9 cellular contexts compared by ENCODE assay signal in the genomic region with DNA sequence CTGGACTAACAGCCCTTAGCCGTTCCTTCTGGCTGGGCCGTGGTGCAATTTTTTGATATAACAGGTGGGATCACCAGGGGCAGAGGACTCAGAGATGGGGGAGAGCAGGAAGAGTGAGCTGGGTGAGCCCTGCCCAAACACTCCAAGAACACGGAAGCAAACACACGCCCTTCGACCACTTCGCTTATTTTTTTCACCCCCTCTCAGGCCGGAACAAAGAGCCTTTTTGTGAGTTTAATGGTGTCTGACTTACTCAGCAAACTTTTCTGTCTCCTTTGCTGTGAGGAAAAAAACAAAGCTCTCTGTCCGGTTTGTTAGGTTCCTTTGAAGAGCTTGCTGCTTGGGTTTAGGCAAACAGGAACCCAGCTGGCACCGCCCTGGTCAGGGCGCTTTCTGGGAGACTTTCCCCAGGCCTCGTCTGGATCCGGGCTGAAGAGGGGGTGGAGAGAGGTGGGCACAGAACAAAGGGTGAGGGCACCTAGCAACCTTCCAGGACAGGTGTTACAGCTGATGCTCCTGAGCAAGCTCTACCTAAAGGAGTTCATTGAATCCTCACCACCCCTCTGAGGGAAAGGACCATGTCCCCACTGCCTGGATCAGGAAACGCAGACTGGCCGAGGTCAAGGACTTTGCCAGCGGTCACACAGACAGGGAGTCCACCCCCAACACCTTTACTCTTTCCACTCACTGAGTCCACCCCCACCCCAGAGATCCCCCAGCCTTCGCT. TPM values are rescaled to one million over a fixed set of nuclear protein-coding genes. Genes with fewer than 3 reads are reported as not detected.
DNase-seq lines count a peak whose midpoint lies in the region; FAIRE-seq and TF ChIP-seq lines count a peak whose summit lies in the region.
"Had no signal": no experiment of that assay in that cellular context is flagged by ENCODE, and none has a peak within 500 bp of the region (broad histone marks: within the 10 kb centered on the region; RNA-seq: fewer than 3 reads in every experiment).

No MANE protein-coding gene starts in this region.

- H3K9ac ChIP-seq in kidney (ENCODE audit: low read length in 2 of 2) = peak overlapping the region in 1 of 2 donors; percentile 28

- no peak for TF ChIP-seq POLR2A in adrenal gland (IDR thresholded peaks at IDR 0.05)
- TF ChIP-seq POLR2A in suprapubic skin (IDR thresholded peaks at IDR 0.05) = no peak

- intact Hi-C loops in adrenal gland (cut with DNase I) = no loop called here
- intact Hi-C loops in kidney (cut with DNase I) = no loop called here
- intact Hi-C loops in activated T-helper 2 cell treated with anti-CD3 and anti-CD28 coated beads, Interferon-gamma antibody, Interleukin-2, Interleukin-4, amounts not matched to agents 10 μg/mL and 5 μg/mL and 100 μg/mL, durations not matched to agents 14 hours and 24 hours and 36 hours (cut with micrococcal nuclease) = loop anchor here (2.0 kb wide), 1 partner anchor 75 kb away; no protein-coding TSS in a partner anchor

- H3K9me3 Mint-ChIP-seq in activated CD4-positive, alpha-beta T cell treated with anti-CD3 and anti-CD28 coated beads, Interleukin-2, amount 10 ng/mL, durations not matched to agents 7 days and 5 days = peaks cover 4% of the 10 kb centered on the region
- peaks cover 5% of the 10 kb centered on the region for H3K9me3 Mint-ChIP-seq in activated T-helper 2 cell treated with anti-CD3 and anti-CD28 coated beads, Interferon-gamma antibody, Interleukin-2, Interleukin-4, amounts not matched to agents 10 μg/mL and 5 μg/mL and 100 μg/mL, durations not matched to agents 14 hours and 24 hours and 36 hours

- H3K4me1 ChIP-seq in adrenal gland (replicated peaks in 1 of 2) (no peaks in the 10 kb centered on the region), kidney (ENCODE audit: control insufficient read depth in 1 of 2, insufficient read depth in 1 of 2, low read depth in 1 of 2, low read length in 2 of 2) (peaks cover 7 to 30% of the 10 kb centered on the region in 2 donors), suprapubic skin (peaks cover 76% of the 10 kb centered on the region)

- DNase-seq in LNCaP clone FGC (ENCODE audit: low read depth) (peak; percentile 72), adrenal gland (no peak), kidney (peak; percentile 86), suprapubic skin (ENCODE audit: low spot score in 2 of 2) (peak; percentile 62 to 81), GM10248 (ENCODE audit: extremely low spot score) (no peak)
- no peak for DNase-seq in activated CD4-positive, alpha-beta T cell treated with anti-CD3 and anti-CD28 coated beads, Interleukin-2, amount 10 ng/mL, durations not matched to agents 7 days and 5 days
- DNase-seq in activated T-helper 2 cell treated with anti-CD3 and anti-CD28 coated beads, Interferon-gamma antibody, Interleukin-2, Interleukin-4, amounts not matched to agents 10 μg/mL and 5 μg/mL and 100 μg/mL, durations not matched to agents 14 hours and 24 hours and 36 hours (ENCODE audit: low spot score) = no peak
- DNase-seq: NCI-H2171 treated with DMSO at 0.1 percent for 48 hours had no signal

- H3K27ac ChIP-seq in adrenal gland = peak overlapping the region in 3 of 5 donors; percentile 34 to 74 (median 54)
- H3K27ac ChIP-seq in kidney (ENCODE audit: low read depth in 2 of 2, low read length in 2 of 2) = peak overlapping the region; percentile 7 to 37
- H3K27ac ChIP-seq in suprapubic skin = peak overlapping the region; percentile 91

- H3K27me3 ChIP-seq in adrenal gland (no peaks in the 10 kb centered on the region), suprapubic skin (no peaks in the 10 kb centered on the region)

- H3K9me3 ChIP-seq in adrenal gland (replicated peaks in 1 of 3) (no peaks in the 10 kb centered on the region), kidney (ENCODE audit: control insufficient read depth in 1 of 2, low read length in 2 of 2) (peaks cover 0 to 3% of the 10 kb centered on the region in 2 donors), suprapubic skin (no peaks in the 10 kb centered on the region)

- CTCF ChIA-PET in activated CD4-positive, alpha-beta T cell treated with anti-CD3 and anti-CD28 coated beads, Interleukin-2, amount 10 ng/mL, durations not matched to agents 7 days and 5 days (lab: Charles Lee) = interaction anchor here (0.9 to 2.2 kb wide), 8 partner anchors 9 to 106 kb away, joined by 3 to 9 read pairs (median 5); no protein-coding TSS in a partner anchor
- CTCF ChIA-PET in GM10248 (lab: Yijun Ruan, JAX) = interaction anchor here (1.2 to 1.8 kb wide), 2 partner anchors 20 to 75 kb away, joined by 5 to 10 read pairs; no protein-coding TSS in a partner anchor

- H3K36me3 ChIP-seq in adrenal gland (replicated peaks in 1 of 2) = no peaks in the 10 kb centered on the region
- no peaks in the 10 kb centered on the region for H3K36me3 ChIP-seq in kidney (ENCODE audit: control insufficient read depth in 1 of 2, insufficient read depth in 2 of 2, low read length in 2 of 2)
- no peaks in the 10 kb centered on the region for H3K36me3 ChIP-seq in suprapubic skin

- POLR2A ChIA-PET in activated CD4-positive, alpha-beta T cell treated with anti-CD3 and anti-CD28 coated beads, Interleukin-2, amount 10 ng/mL, durations not matched to agents 7 days and 5 days (lab: Charles Lee) = no interaction called here
- POLR2A ChIA-PET in GM10248 (lab: Yijun Ruan, JAX) = no interaction called here

- no peaks in the 10 kb centered on the region for H3K36me3 Mint-ChIP-seq in activated CD4-positive, alpha-beta T cell treated with anti-CD3 and anti-CD28 coated beads, Interleukin-2, amount 10 ng/mL, durations not matched to agents 7 days and 5 days (ENCODE audit: low read depth)
- H3K36me3 Mint-ChIP-seq in activated T-helper 2 cell treated with anti-CD3 and anti-CD28 coated beads, Interferon-gamma antibody, Interleukin-2, Interleukin-4, amounts not matched to agents 10 μg/mL and 5 μg/mL and 100 μg/mL, durations not matched to agents 14 hours and 24 hours and 36 hours (ENCODE audit: low read depth) = no peaks in the 10 kb centered on the region

- H3K4me3 ChIP-seq in LNCaP clone FGC (ENCODE audit: low read depth, low read length) (peak overlapping the region; percentile 2; the same call in 1 of the 2 replicates), adrenal gland (no peak overlapping the region), kidney (ENCODE audit: low read length in 2 of 2) (peak overlapping the region; percentile 33 to 48), suprapubic skin (peak overlapping the region; percentile 30)

- no peak overlapping the region for H3K27ac Mint-ChIP-seq in activated CD4-positive, alpha-beta T cell treated with anti-CD3 and anti-CD28 coated beads, Interleukin-2, amount 10 ng/mL, durations not matched to agents 7 days and 5 days
- no peak overlapping the region for H3K27ac Mint-ChIP-seq in activated T-helper 2 cell treated with anti-CD3 and anti-CD28 coated beads, Interferon-gamma antibody, Interleukin-2, Interleukin-4, amounts not matched to agents 10 μg/mL and 5 μg/mL and 100 μg/mL, durations not matched to agents 14 hours and 24 hours and 36 hours
- H3K27ac Mint-ChIP-seq: activated naive CD8-positive, alpha-beta T cell had no signal

- peaks cover 5% of the 10 kb centered on the region for H3K27me3 Mint-ChIP-seq in activated CD4-positive, alpha-beta T cell treated with anti-CD3 and anti-CD28 coated beads, Interleukin-2, amount 10 ng/mL, durations not matched to agents 7 days and 5 days
- H3K27me3 Mint-ChIP-seq in activated T-helper 2 cell treated with anti-CD3 and anti-CD28 coated beads, Interferon-gamma antibody, Interleukin-2, Interleukin-4, amounts not matched to agents 10 μg/mL and 5 μg/mL and 100 μg/mL, durations not matched to agents 14 hours and 24 hours and 36 hours (ENCODE audit: low read depth) = peaks cover 6% of the 10 kb centered on the region
- H3K27me3 Mint-ChIP-seq: activated naive CD8-positive, alpha-beta T cell had no signal

- 54 to 74% (median 66%) methylated on average over 16 of the region's 16 CpGs for WGBS in adrenal gland, 4 donors
- WGBS in suprapubic skin = 50% methylated on average over 16 of the region's 16 CpGs

- no peak for TF ChIP-seq CTCF in LNCaP clone FGC (IDR thresholded peaks at IDR 0.05; ENCODE audit: control insufficient read depth, extremely low read depth, insufficient read depth)
- no peak for TF ChIP-seq CTCF in adrenal gland (IDR thresholded peaks at IDR 0.05)
- no peak for TF ChIP-seq CTCF in kidney (IDR thresholded peaks at IDR 0.05; ENCODE audit: borderline replicate concordance, extremely low read depth, insufficient read depth)
- TF ChIP-seq CTCF in suprapubic skin (IDR thresholded peaks at IDR 0.05) = no peak
- no peak for TF ChIP-seq CTCF in GM10248 (IDR thresholded peaks at IDR 0.05; ENCODE audit: control extremely low read depth, extremely low read depth, low read depth, missing control alignments)

- FAIRE-seq in kidney (lab: Jason Lieb, UNC) = no peak

- TF ChIP-seq EP300 in suprapubic skin (IDR thresholded peaks at IDR 0.05) = no peak

- peaks cover 32% of the 10 kb centered on the region for H3K4me1 Mint-ChIP-seq in activated CD4-positive, alpha-beta T cell treated with anti-CD3 and anti-CD28 coated beads, Interleukin-2, amount 10 ng/mL, durations not matched to agents 7 days and 5 days
- H3K4me1 Mint-ChIP-seq in activated T-helper 2 cell treated with anti-CD3 and anti-CD28 coated beads, Interferon-gamma antibody, Interleukin-2, Interleukin-4, amounts not matched to agents 10 μg/mL and 5 μg/mL and 100 μg/mL, durations not matched to agents 14 hours and 24 hours and 36 hours (ENCODE audit: low read depth) = peaks cover 27% of the 10 kb centered on the region

- no peak overlapping the region for H3K4me3 Mint-ChIP-seq in activated CD4-positive, alpha-beta T cell treated with anti-CD3 and anti-CD28 coated beads, Interleukin-2, amount 10 ng/mL, durations not matched to agents 7 days and 5 days
- H3K4me3 Mint-ChIP-seq in activated T-helper 2 cell treated with anti-CD3 and anti-CD28 coated beads, Interferon-gamma antibody, Interleukin-2, Interleukin-4, amounts not matched to agents 10 μg/mL and 5 μg/mL and 100 μg/mL, durations not matched to agents 14 hours and 24 hours and 36 hours (ENCODE audit: low read depth) = no peak overlapping the region
- H3K4me3 Mint-ChIP-seq: activated naive CD8-positive, alpha-beta T cell had no signal

RNA-seq across cellular contexts. Expression of a gene that starts 23.3 kb away (rescaled TPM):
- total RNA-seq in adrenal gland = not detected
- polyA plus RNA-seq in adrenal gland = under 1 TPM in 1 of 3 donors, not detected in 2; 0.07 TPM
- not detected for total RNA-seq in kidney
- polyA plus RNA-seq in kidney (ENCODE audit: insufficient read depth, low read depth, low replicate concordance) = 15.9 TPM
- 100 to 1,000 TPM in 2 of 4 donors, 10 to 100 TPM in 2; 27.4 to 296 (median 105) TPM for total RNA-seq in suprapubic skin
- not detected for total RNA-seq in activated CD4-positive, alpha-beta T cell treated with anti-CD3 and anti-CD28 coated beads, Interleukin-2, amount 10 ng/mL, durations not matched to agents 7 days and 5 days
- total RNA-seq in activated T-helper 2 cell treated with anti-CD3 and anti-CD28 coated beads, Interferon-gamma antibody, Interleukin-2, Interleukin-4, amounts not matched to agents 10 μg/mL and 5 μg/mL and 100 μg/mL, durations not matched to agents 14 hours and 24 hours and 36 hours = not detected in 2 replicates

RNA-seq across cellular contexts. Expression of a gene that starts 48.7 kb away (rescaled TPM):
- not detected for total RNA-seq in adrenal gland
- polyA plus RNA-seq in adrenal gland = not detected
- not detected for total RNA-seq in kidney
- not detected for polyA plus RNA-seq in kidney (ENCODE audit: insufficient read depth, low read depth, low replicate concordance)
- 1,000 to 10,000 TPM in 3 of 4 donors, 100 to 1,000 TPM in 1; 429 to 3,135 (median 2,230) TPM for total RNA-seq in suprapubic skin
- not detected for total RNA-seq in activated CD4-positive, alpha-beta T cell treated with anti-CD3 and anti-CD28 coated beads, Interleukin-2, amount 10 ng/mL, durations not matched to agents 7 days and 5 days
- total RNA-seq in activated T-helper 2 cell treated with anti-CD3 and anti-CD28 coated beads, Interferon-gamma antibody, Interleukin-2, Interleukin-4, amounts not matched to agents 10 μg/mL and 5 μg/mL and 100 μg/mL, durations not matched to agents 14 hours and 24 hours and 36 hours = not detected in 2 replicates

Comparison
In these comparisons a context has a peak if more than half of its experiments do, and no peak if none do; other contexts are left out.
1. DNase-seq: peak in LNCaP clone FGC (single experiment), kidney (single experiment) and suprapubic skin (2 of 2); none in adrenal gland (0 of 7), activated CD4-positive, alpha-beta T cell treated with anti-CD3 and anti-CD28 coated beads, Interleukin-2, amount 10 ng/mL, durations not matched to agents 7 days and 5 days (single experiment), activated T-helper 2 cell treated with anti-CD3 and anti-CD28 coated beads, Interferon-gamma antibody, Interleukin-2, Interleukin-4, amounts not matched to agents 10 μg/mL and 5 μg/mL and 100 μg/mL, durations not matched to agents 14 hours and 24 hours and 36 hours (single experiment) and GM10248 (single experiment).
2. H3K4me3 ChIP-seq: peak in LNCaP clone FGC (single experiment), kidney (2 of 2) and suprapubic skin (single experiment); none in adrenal gland (0 of 4).
3. H3K27ac ChIP-seq: peak in every context shown above with its lines; median percentile 91 in suprapubic skin; 54 in adrenal gland; 22 in kidney.
4. RNA of a gene that starts 23.3 kb away (total RNA-seq): 27.4 to 296 TPM in suprapubic skin; not detected in adrenal gland, not detected in kidney (single experiment), not detected in activated CD4-positive, alpha-beta T cell treated with anti-CD3 and anti-CD28 coated beads, Interleukin-2, amount 10 ng/mL, durations not matched to agents 7 days and 5 days and not detected in activated T-helper 2 cell treated with anti-CD3 and anti-CD28 coated beads, Interferon-gamma antibody, Interleukin-2, Interleukin-4, amounts not matched to agents 10 μg/mL and 5 μg/mL and 100 μg/mL, durations not matched to agents 14 hours and 24 hours and 36 hours; every median in the first group is over 10 times any median in the second.
5. RNA of a gene that starts 48.7 kb away (total RNA-seq): 429 to 3,135 TPM in suprapubic skin; not detected in adrenal gland, not detected in kidney (single experiment), not detected in activated CD4-positive, alpha-beta T cell treated with anti-CD3 and anti-CD28 coated beads, Interleukin-2, amount 10 ng/mL, durations not matched to agents 7 days and 5 days and not detected in activated T-helper 2 cell treated with anti-CD3 and anti-CD28 coated beads, Interferon-gamma antibody, Interleukin-2, Interleukin-4, amounts not matched to agents 10 μg/mL and 5 μg/mL and 100 μg/mL, durations not matched to agents 14 hours and 24 hours and 36 hours; every median in the first group is over 100 times any median in the second.